Comparison of ENCODE assay signal across 17 cellular contexts in genomic region chr11:125873881-125874555, GRCh38. TPM values are rescaled to one million over a fixed set of nuclear protein-coding genes. Genes with fewer than 3 reads are reported as not detected.
A peak's percentile ranks its signal among the peaks of the same experiment; 100 is the strongest.
DNase-seq lines count a peak whose midpoint lies in the region; ATAC-seq and TF ChIP-seq lines count a peak whose summit lies in the region.
"Had no signal": no experiment of that assay in that cellular context is flagged by ENCODE, and none has a peak within 500 bp of the region (broad histone marks: within the 10 kb centered on the region; RNA-seq: fewer than 3 reads in every experiment).

No MANE protein-coding gene starts in this region.

- H3K4me3 ChIP-seq in GM23248 (peak overlapping the region; percentile 50; the same call in 1 of the 2 replicates), fibroblast of the aortic adventitia (ENCODE audit: low read depth, low read length) (peak overlapping the region; percentile 63), osteoblast (ENCODE audit: insufficient read depth, low read length) (peak overlapping the region; percentile 58), esophagus muscularis mucosa (no peak overlapping the region)
- H3K4me3 ChIP-seq: HAP-1 had no signal

- TF ChIP-seq POLR2A in esophagus muscularis mucosa (IDR thresholded peaks at IDR 0.05; ENCODE audit: low read depth) = no peak

- H3K79me2 ChIP-seq in GM23248 (ENCODE audit: insufficient read depth) = no peaks in the 10 kb centered on the region
- H3K79me2 ChIP-seq in osteoblast (ENCODE audit: insufficient read depth, low read length) = no peaks in the 10 kb centered on the region

- H2AFZ ChIP-seq in GM23248 (peak overlapping the region; percentile 85), osteoblast (ENCODE audit: low read length) (peak overlapping the region; percentile 81)

- ATAC-seq in HG03439 (IDR thresholded peaks at IDR 0.05; ENCODE audit: unreplicated experiment) = no peak

- intact Hi-C loops in esophagus muscularis mucosa (cut with DNase I) = no loop called here

- TF ChIP-seq CTCF in fibroblast of the aortic adventitia (IDR thresholded peaks at IDR 0.05; ENCODE audit: insufficient read depth, low read length) (no peak), osteoblast (IDR thresholded peaks at IDR 0.05; ENCODE audit: extremely low read depth, low read depth, low read length) (no peak), esophagus muscularis mucosa (IDR thresholded peaks at IDR 0.05) (no peak)

- H3F3A ChIP-seq in GM23248 (ENCODE audit: insufficient read depth) = no peaks in the 10 kb centered on the region

- H3K4me1 ChIP-seq in GM23248 (ENCODE audit: insufficient read depth) (no peaks in the 10 kb centered on the region), osteoblast (ENCODE audit: insufficient read depth, low read length) (no peaks in the 10 kb centered on the region), esophagus muscularis mucosa (peaks cover 0 to 4% (median 2%) of the 10 kb centered on the region in 4 donors)
- H3K4me1 ChIP-seq: HAP-1 had no signal

- in situ Hi-C loops in GM23248 (cut with MboI) = no loop called here
- in situ Hi-C loops in SK-MEL-5 (cut with HindIII; ENCODE audit: low pct_unique_long_range_greater_than_20kb, low sequenced_read_pairs) = no loop called here

- no peaks in the 10 kb centered on the region for H3K9me2 ChIP-seq in GM23248 (ENCODE audit: insufficient read depth)

- no peak overlapping the region for H3K9ac ChIP-seq in GM23248

- DNase-seq in GM23248 = no peak
- peak; percentile 57 for DNase-seq in SK-MEL-5 (ENCODE audit: low read depth, low spot score)
- DNase-seq in fibroblast of the aortic adventitia (ENCODE audit: low read depth) = peak; percentile 7
- peak; percentile 13 for DNase-seq in osteoblast (ENCODE audit: insufficient read length, low spot score, missing footprints)
- no peak for DNase-seq in activated effector memory CD4-positive, alpha-beta T cell treated with anti-CD3 and anti-CD28 coated beads, Interleukin-2, amount 50 U/mL, for 16 hours
- DNase-seq in esophagus muscularis mucosa (ENCODE audit: extremely low spot score) = no peak
- DNase-seq in HT-29 (ENCODE audit: low spot score) = no peak
- DNase-seq: NCI-H2171 had no signal

- H3K9me3 ChIP-seq in GM23248 (ENCODE audit: low read depth) = no peaks in the 10 kb centered on the region
- H3K9me3 ChIP-seq in osteoblast (ENCODE audit: low read depth, low read length) = no peaks in the 10 kb centered on the region
- H3K9me3 ChIP-seq in esophagus muscularis mucosa = no peaks in the 10 kb centered on the region
- H3K9me3 ChIP-seq: HAP-1 had no signal

- H3K27ac ChIP-seq in GM23248 (no peak overlapping the region), osteoblast (ENCODE audit: low read depth, low read length) (no peak overlapping the region), esophagus muscularis mucosa (replicated peaks in 1 of 4) (no peak overlapping the region)

- H4K20me1 ChIP-seq in GM23248 (ENCODE audit: insufficient read depth) (no peaks in the 10 kb centered on the region), osteoblast (ENCODE audit: insufficient read depth, low read length) (no peaks in the 10 kb centered on the region)

- peak overlapping the region; percentile 64 for H3K4me2 ChIP-seq in GM23248 (ENCODE audit: unreplicated experiment)
- H3K4me2 ChIP-seq in osteoblast (ENCODE audit: insufficient read depth, low read length) = peak overlapping the region; percentile 68

- TF ChIP-seq EP300 in esophagus muscularis mucosa (IDR thresholded peaks at IDR 0.05) = no peak

- 71 to 73% methylated on average over 19 of the region's 20 CpGs for WGBS in GM23248 (ENCODE audit: low coverage in 1 of 2, low lambda C conversion rate in 2 of 2, missing lambda C conversion rate in 2 of 2), 2 experiments
- 81% methylated on average over 20 of the region's 20 CpGs for WGBS in esophagus muscularis mucosa

- H3K36me3 ChIP-seq in GM23248 (ENCODE audit: low read depth) = no peaks in the 10 kb centered on the region
- H3K36me3 ChIP-seq in osteoblast (ENCODE audit: insufficient read depth, low read length) = no peaks in the 10 kb centered on the region
- no peaks in the 10 kb centered on the region for H3K36me3 ChIP-seq in esophagus muscularis mucosa
- H3K36me3 ChIP-seq: HAP-1 had no signal

- H3K27me3 ChIP-seq in GM23248 (replicated peaks; ENCODE audit: insufficient read depth) (no peaks in the 10 kb centered on the region), osteoblast (ENCODE audit: insufficient read depth, low read length) (no peaks in the 10 kb centered on the region), esophagus muscularis mucosa (no peaks in the 10 kb centered on the region)

RNA-seq across cellular contexts. Expression of gene HYLS1, which starts 13.4 kb away (rescaled TPM):
- 4.6 and 6.2 TPM in 2 replicates for total RNA-seq in GM23248 (2014; rRNA removed; shearing (Covaris generic))
- polyA plus RNA-seq in GM23248 (2016; fragmentation: Nextera tagmentation; extraction: Ambion mirVana) = 11.7 and 13.0 TPM in 2 replicates
- 15.0 and 17.9 TPM in 2 replicates for total RNA-seq in SK-MEL-5 (2014; rRNA removed; shearing (Covaris generic))
- 7.3 and 11.4 TPM in 2 replicates for polyA plus RNA-seq in SK-MEL-5 (2015; cell fraction: cytosol; rRNA removed)
- 10.8 and 15.6 TPM in 2 replicates for polyA plus RNA-seq in SK-MEL-5 (2015; cell fraction: nucleus; rRNA removed)
- 3.1 and 15.3 TPM in 2 replicates for total RNA-seq in fibroblast of the aortic adventitia (ENCODE audit: low replicate concordance)
- 5.8 and 6.8 TPM in 2 replicates for total RNA-seq in osteoblast
- 1 to 10 TPM; 2.8 to 6.9 (median 4.7) TPM for total RNA-seq in esophagus muscularis mucosa
- 6.9 and 7.2 TPM in 2 replicates for total RNA-seq in HT-29 (2014; rRNA removed; shearing (Covaris generic))

RNA-seq across cellular contexts. Expression of gene PUS3, which starts 29.0 kb away (rescaled TPM):
- total RNA-seq in GM23248 (2014; rRNA removed; shearing (Covaris generic)) = 8.3 and 11.8 TPM in 2 replicates
- 8.4 and 10.7 TPM in 2 replicates for polyA plus RNA-seq in GM23248 (2016; fragmentation: Nextera tagmentation; extraction: Ambion mirVana)
- 15.5 and 15.6 TPM in 2 replicates for total RNA-seq in SK-MEL-5 (2014; rRNA removed; shearing (Covaris generic))
- polyA plus RNA-seq in SK-MEL-5 (2015; cell fraction: cytosol; rRNA removed) = 13.4 and 14.2 TPM in 2 replicates
- polyA plus RNA-seq in SK-MEL-5 (2015; cell fraction: nucleus; rRNA removed) = 11.5 and 13.3 TPM in 2 replicates
- total RNA-seq in fibroblast of the aortic adventitia (ENCODE audit: low replicate concordance) = 11.7 and 38.3 TPM in 2 replicates
- 13.6 and 14.1 TPM in 2 replicates for total RNA-seq in osteoblast
- 10 to 100 TPM in 1 of 4 donors, 1 to 10 TPM in 3; 7.1 to 20.2 (median 8.5) TPM for total RNA-seq in esophagus muscularis mucosa
- total RNA-seq in HT-29 (2014; rRNA removed; shearing (Covaris generic)) = 7.6 and 9.6 TPM in 2 replicates

RNA-seq across cellular contexts. Expression of gene DDX25, which starts 30.3 kb away (rescaled TPM):
- total RNA-seq in GM23248 (2014; rRNA removed; shearing (Covaris generic)) = not detected in 2 replicates
- polyA plus RNA-seq in GM23248 (2016; fragmentation: Nextera tagmentation; extraction: Ambion mirVana) = not detected in 2 replicates
- 0.96 and 1.5 TPM in 2 replicates for total RNA-seq in SK-MEL-5 (2014; rRNA removed; shearing (Covaris generic))
- polyA plus RNA-seq in SK-MEL-5 (2015; cell fraction: cytosol; rRNA removed) = 1.4 and 1.6 TPM in 2 replicates
- 4.8 and 6.3 TPM in 2 replicates for polyA plus RNA-seq in SK-MEL-5 (2015; cell fraction: nucleus; rRNA removed)
- total RNA-seq in fibroblast of the aortic adventitia (ENCODE audit: low replicate concordance) (under 0.01 TPM in 1 of 2 replicates, not detected in the other), osteoblast (under 0.01 TPM in 1 of 2 replicates, not detected in the other), esophagus muscularis mucosa (under 1 TPM in 2 of 4 donors, not detected in 2; 0.06 to 0.17 TPM)
- not detected in 2 replicates for total RNA-seq in HT-29 (2014; rRNA removed; shearing (Covaris generic))
- total RNA-seq: activated T-helper 1 cell treated with anti-CD3 and anti-CD28 coated beads, Interleukin-12 subunit alpha, Interleukin-12 subunit beta, Interleukin-2, Interleukin-4 antibody, amounts not matched to agents 30 ng/mL and 10 ng/mL and 1 ng/mL, durations not matched to agents 14 hours and 24 hours and 36 hours; CD4-positive, CD25-positive, alpha-beta regulatory T cell; G401 had no signal
- polyA plus RNA-seq: aorta; CD4-positive, CD25-positive, alpha-beta regulatory T cell had no signal

RNA-seq across cellular contexts. Expression of gene PATE4, which starts 40.9 kb away (rescaled TPM):
- not detected in 2 replicates for total RNA-seq in GM23248 (2014; rRNA removed; shearing (Covaris generic))
- polyA plus RNA-seq in GM23248 (2016; fragmentation: Nextera tagmentation; extraction: Ambion mirVana) = not detected in 2 replicates
- total RNA-seq in SK-MEL-5 (2014; rRNA removed; shearing (Covaris generic)) = not detected in 2 replicates
- not detected in 2 replicates for polyA plus RNA-seq in SK-MEL-5 (2015; cell fraction: cytosol; rRNA removed)
- polyA plus RNA-seq in SK-MEL-5 (2015; cell fraction: nucleus; rRNA removed) = not detected in 2 replicates
- total RNA-seq in fibroblast of the aortic adventitia (ENCODE audit: low replicate concordance) = not detected in 2 replicates
- not detected in 2 replicates for total RNA-seq in osteoblast
- not detected for total RNA-seq in esophagus muscularis mucosa
- total RNA-seq in HT-29 (2014; rRNA removed; shearing (Covaris generic)) = not detected in 2 replicates
- total RNA-seq: activated T-helper 1 cell treated with anti-CD3 and anti-CD28 coated beads, Interleukin-12 subunit alpha, Interleukin-12 subunit beta, Interleukin-2, Interleukin-4 antibody, amounts not matched to agents 30 ng/mL and 10 ng/mL and 1 ng/mL, durations not matched to agents 14 hours and 24 hours and 36 hours; aorta; CD4-positive, CD25-positive, alpha-beta regulatory T cell; G401; lower leg skin; OCI-LY7; temporal lobe had no signal
- polyA plus RNA-seq: CD4-positive, CD25-positive, alpha-beta regulatory T cell had no signal

Comparison
In these comparisons a context has a peak if more than half of its experiments do, and no peak if none do; other contexts are left out.
1. DNase-seq: peak in SK-MEL-5 (single experiment), fibroblast of the aortic adventitia (single experiment) and osteoblast (single experiment); none in GM23248 (single experiment), activated effector memory CD4-positive, alpha-beta T cell treated with anti-CD3 and anti-CD28 coated beads, Interleukin-2, amount 50 U/mL, for 16 hours (single experiment), esophagus muscularis mucosa (single experiment) and HT-29 (single experiment).
2. H3K4me3 ChIP-seq: peak in GM23248 (single experiment), fibroblast of the aortic adventitia (single experiment) and osteoblast (single experiment); none in esophagus muscularis mucosa (0 of 4).